ENCODE assay signal across 18 cellular contexts in genomic region chr10:115861455-115861854, GRCh38.
"Had no signal": no experiment of that assay in that cellular context is flagged by ENCODE, and none has a peak within 500 bp of the region (broad histone marks: within the 10 kb centered on the region; RNA-seq: fewer than 3 reads in every experiment).

No MANE protein-coding gene starts in this region.

- ATAC-seq: activated T-cell treated with anti-CD3 and anti-CD28 coated beads, Interleukin-2, amount 50 U/mL, for 4 hours; left lung; stimulated activated memory B cell treated with anti-CD40 and anti-IgM and Interleukin-4, amounts not matched to agents 10 μg/mL and 1 μg/mL and 100 μg/mL, for 72 hours; WTC11 had no signal

- H3K36me3 ChIP-seq: left lung, ovary, tibial artery, uterus had no signal

- H3K27me3 Mint-ChIP-seq: activated CD4-positive, alpha-beta memory T cell treated with anti-CD3 and anti-CD28 coated beads, Interleukin-2, amount 10 ng/mL, durations not matched to agents 7 days and 5 days; activated naive CD4-positive, alpha-beta T cell treated with anti-CD3 and anti-CD28 coated beads, Interleukin-2, amount 50 U/mL, for 24 hours; brain; naive B cell; stimulated activated memory B cell treated with anti-CD40 and anti-IgM and Interleukin-4, amounts not matched to agents 10 μg/mL and 1 μg/mL and 100 μg/mL, for 72 hours had no signal

- H3K79me2 ChIP-seq: hepatocyte had no signal

- H3K4me2 ChIP-seq: hepatocyte had no signal

- H3K4me3 Mint-ChIP-seq: activated CD4-positive, alpha-beta memory T cell treated with anti-CD3 and anti-CD28 coated beads, Interleukin-2, amount 10 ng/mL, durations not matched to agents 7 days and 5 days; activated naive CD4-positive, alpha-beta T cell treated with anti-CD3 and anti-CD28 coated beads, Interleukin-2, amount 50 U/mL, for 24 hours; activated T-cell treated with anti-CD3 and anti-CD28 coated beads, Interleukin-2, amount 50 U/mL, for 4 hours; brain; naive B cell; stimulated activated memory B cell treated with anti-CD40 and anti-IgM and Interleukin-4, amounts not matched to agents 10 μg/mL and 1 μg/mL and 100 μg/mL, for 72 hours; WTC11 had no signal

- H2AFZ ChIP-seq: hepatocyte had no signal

- DNase-seq: activated CD4-positive, alpha-beta memory T cell treated with anti-CD3 and anti-CD28 coated beads, Interleukin-2, amount 10 ng/mL, durations not matched to agents 7 days and 5 days; activated CD4-positive, alpha-beta T cell treated with anti-CD3 and anti-CD28 coated beads for 4 hours; activated effector memory CD4-positive, alpha-beta T cell treated with Interleukin-2 at 50 U/mL for 16 hours; activated T-cell treated with anti-CD3 and anti-CD28 coated beads, Interleukin-2, amount 50 U/mL, for 4 hours; effector CD8-positive, alpha-beta T cell; kidney; left lung; naive B cell; ovary; stimulated activated CD4-positive, alpha-beta T cell treated with anti-CD3 and anti-CD28 coated beads, Interleukin-12 subunit alpha, Interleukin-12 subunit beta, amount 100 ng/mL, for 4 hours; stimulated activated CD4-positive, alpha-beta T cell treated with anti-CD3 and anti-CD28 coated beads, Interleukin-2, amount 100 ng/mL, for 24 hours; tibial artery; uterus had no signal

- H3K36me3 Mint-ChIP-seq: activated naive CD4-positive, alpha-beta T cell treated with anti-CD3 and anti-CD28 coated beads, Interleukin-2, amount 50 U/mL, for 24 hours; naive B cell; stimulated activated memory B cell treated with anti-CD40 and anti-IgM and Interleukin-4, amounts not matched to agents 10 μg/mL and 1 μg/mL and 100 μg/mL, for 72 hours; WTC11 had no signal

- H3K27ac ChIP-seq: hepatocyte, left lung, ovary, tibial artery, uterus had no signal

- H3K4me1 Mint-ChIP-seq: activated CD4-positive, alpha-beta memory T cell treated with anti-CD3 and anti-CD28 coated beads, Interleukin-2, amount 10 ng/mL, durations not matched to agents 7 days and 5 days; activated naive CD4-positive, alpha-beta T cell treated with anti-CD3 and anti-CD28 coated beads, Interleukin-2, amount 50 U/mL, for 24 hours; naive B cell; stimulated activated memory B cell treated with anti-CD40 and anti-IgM and Interleukin-4, amounts not matched to agents 10 μg/mL and 1 μg/mL and 100 μg/mL, for 72 hours had no signal

- H3K4me3 ChIP-seq: hepatocyte, left lung, ovary, tibial artery, uterus had no signal

- H3K9me3 Mint-ChIP-seq: activated naive CD4-positive, alpha-beta T cell treated with anti-CD3 and anti-CD28 coated beads, Interleukin-2, amount 50 U/mL, for 24 hours had no signal

- H3K4me1 ChIP-seq: left lung, tibial artery, uterus had no signal

- H3K27ac Mint-ChIP-seq: activated CD4-positive, alpha-beta memory T cell treated with anti-CD3 and anti-CD28 coated beads, Interleukin-2, amount 10 ng/mL, durations not matched to agents 7 days and 5 days; activated naive CD4-positive, alpha-beta T cell treated with anti-CD3 and anti-CD28 coated beads, Interleukin-2, amount 50 U/mL, for 24 hours; naive B cell; stimulated activated memory B cell treated with anti-CD40 and anti-IgM and Interleukin-4, amounts not matched to agents 10 μg/mL and 1 μg/mL and 100 μg/mL, for 72 hours; WTC11 had no signal

- H3K9me3 ChIP-seq: left lung, ovary, tibial artery, uterus had no signal

- H3K27me3 ChIP-seq: hepatocyte, left lung, ovary, tibial artery, uterus had no signal
